9 cellular contexts compared by ENCODE assay signal in genomic region chr11:18395735-18396504, GRCh38. TPM values are rescaled to one million over a fixed set of nuclear protein-coding genes. Genes with fewer than 3 reads are reported as not detected.
DNase-seq lines count a peak whose midpoint lies in the region; ATAC-seq, FAIRE-seq and TF ChIP-seq lines count a peak whose summit lies in the region.
"Had no signal": no experiment of that assay in that cellular context is flagged by ENCODE, and none has a peak within 500 bp of the region (broad histone marks: within the 10 kb centered on the region; RNA-seq: fewer than 3 reads in every experiment).

No MANE protein-coding gene starts in this region.

- H3K9ac ChIP-seq in kidney (ENCODE audit: low read length in 2 of 2), result peak overlapping the region; percentile 93 to 97

- TF ChIP-seq POLR2A in GM19099 (IDR thresholded peaks at IDR 0.05; ENCODE audit: extremely low read depth, insufficient read length, low read depth), result peak; percentile 76

- no peaks in the 10 kb centered on the region for H3K9me3 ChIP-seq in kidney (ENCODE audit: control insufficient read depth in 1 of 2, low read length in 2 of 2)

- peak overlapping the region; percentile 98 for H3K27ac ChIP-seq in kidney (ENCODE audit: low read depth in 2 of 2, low read length in 2 of 2)

- FAIRE-seq in kidney (lab: Jason Lieb, UNC), result peak; percentile 68

- no peak for TF ChIP-seq CTCF in kidney (IDR thresholded peaks at IDR 0.05; ENCODE audit: borderline replicate concordance, extremely low read depth, insufficient read depth)

- intact Hi-C loops in kidney (cut with DNase I), result no loop called here

- DNase-seq in AG20443 (ENCODE audit: low spot score), result peak; percentile 97
- peak; percentile 97 for DNase-seq in NCI-H460 (ENCODE audit: extremely low read depth, low read depth)
- peak; percentile 91 for DNase-seq in activated CD4-positive, alpha-beta T cell treated with anti-CD3 and anti-CD28 coated beads for 1 hour
- DNase-seq in cerebellum (ENCODE audit: low spot score), result peak; percentile 98
- peak; percentile 100 for DNase-seq in kidney
- peak; percentile 89 to 94 for DNase-seq in stimulated activated CD4-positive, alpha-beta T cell treated with anti-CD3 and anti-CD28 coated beads, Interleukin-15, amount 100 ng/mL, for 1 hour (ENCODE audit: low read depth in 1 of 2, low spot score in 1 of 2)

- peak; percentile 56 for ATAC-seq in HG03378 (IDR thresholded peaks at IDR 0.05; ENCODE audit: unreplicated experiment)

- H3K4me1 ChIP-seq in kidney (ENCODE audit: control insufficient read depth in 1 of 2, insufficient read depth in 1 of 2, low read depth in 1 of 2, low read length in 2 of 2), result peaks cover 10 to 13% of the 10 kb centered on the region in 2 donors

- H3K36me3 ChIP-seq in kidney (ENCODE audit: control insufficient read depth in 1 of 2, insufficient read depth in 2 of 2, low read length in 2 of 2), result peaks cover 22 to 32% of the 10 kb centered on the region in 2 donors

- peak overlapping the region; percentile 83 to 100 for H3K4me3 ChIP-seq in kidney (ENCODE audit: low read length in 2 of 2)

RNA-seq across cellular contexts. Expression of gene LDHA, which starts 1.6 kb away (rescaled TPM):
- 1,096 and 1,253 TPM in 2 replicates for total RNA-seq in NCI-H460 (2014; rRNA removed; shearing (Covaris generic))
- 648 and 766 TPM in 2 replicates for polyA plus RNA-seq in NCI-H460 (2014; cell fraction: nucleus; rRNA removed)
- 95.5 TPM for total RNA-seq in cerebellum
- 755 TPM for total RNA-seq in kidney
- polyA plus RNA-seq in kidney (ENCODE audit: insufficient read depth, low read depth, low replicate concordance), result 466 TPM

RNA-seq across cellular contexts. Expression of gene LDHC, which starts 16.2 kb away (rescaled TPM):
- 0.62 and 0.75 TPM in 2 replicates for total RNA-seq in NCI-H460 (2014; rRNA removed; shearing (Covaris generic))
- polyA plus RNA-seq in NCI-H460 (2014; cell fraction: nucleus; rRNA removed), result 1.3 and 1.9 TPM in 2 replicates
- not detected for total RNA-seq in cerebellum
- not detected for total RNA-seq in kidney
- 3.9 TPM for polyA plus RNA-seq in kidney (ENCODE audit: insufficient read depth, low read depth, low replicate concordance)
- total RNA-seq: T-helper 2 cell treated with Interferon-gamma antibody and Interleukin-4, amounts not matched to agents 100 ng/mL and 5 ng/mL, for 36 hours had no signal

RNA-seq across cellular contexts. Expression of gene LDHAL6A, which starts 59.7 kb away (rescaled TPM):
- total RNA-seq in NCI-H460 (2014; rRNA removed; shearing (Covaris generic)), result not detected in 2 replicates
- not detected in 2 replicates for polyA plus RNA-seq in NCI-H460 (2014; cell fraction: nucleus; rRNA removed)
- total RNA-seq in cerebellum (0.54 TPM), kidney (not detected)
- polyA plus RNA-seq in kidney (ENCODE audit: insufficient read depth, low read depth, low replicate concordance), result 0.47 TPM
- total RNA-seq: T-helper 2 cell treated with Interferon-gamma antibody and Interleukin-4, amounts not matched to agents 100 ng/mL and 5 ng/mL, for 36 hours had no signal

Comparison
In these comparisons a context has a peak if more than half of its experiments do, and no peak if none do; other contexts are left out.
1. Peak in every context shown above with its lines: DNase-seq, ATAC-seq, H3K4me3 ChIP-seq and H3K27ac ChIP-seq.